27 cellular contexts compared by ENCODE assay signal in genomic region chr15:49164865-49165264, GRCh38.
"Had no signal": no experiment of that assay in that cellular context is flagged by ENCODE, and none has a peak within 500 bp of the region (broad histone marks: within the 10 kb centered on the region; RNA-seq: fewer than 3 reads in every experiment).

No MANE protein-coding gene starts in this region.

- DNase-seq: stimulated activated CD4-positive, alpha-beta T cell treated with anti-CD3 and anti-CD28 coated beads, Interleukin-2, amount 100 ng/mL, for 48 hours; stimulated activated CD4-positive, alpha-beta T cell treated with anti-CD3 and anti-CD28 coated beads, Interleukin-4, amount 100 ng/mL, for 1 hour; stimulated activated CD4-positive, alpha-beta T cell treated with anti-CD3 and anti-CD28 coated beads, Interleukin-4, amount 100 ng/mL, for 24 hours; stimulated activated CD4-positive, alpha-beta T cell treated with anti-CD3 and anti-CD28 coated beads, Interleukin-4, amount 100 ng/mL, for 4 hours; stimulated activated CD8-positive, alpha-beta memory T cell treated with anti-CD3 and anti-CD28 coated beads, Interleukin-4, amount 100 ng/mL, for 48 hours; stimulated activated naive B cell treated with anti-CD40 and anti-IgM and Interleukin-4, amounts not matched to agents 10 μg/mL and 1 μg/mL and 100 μg/mL, for 72 hours; stimulated activated naive CD4-positive, alpha-beta T cell; stimulated activated naive CD4-positive, alpha-beta T cell treated with Interleukin-2 at 50 U/mL for 16 hours; stimulated activated naive CD8-positive, alpha-beta T cell treated with anti-CD3 and anti-CD28 coated beads, Interleukin-15, amount 100 ng/mL, for 72 hours; stimulated activated naive CD8-positive, alpha-beta T cell treated with anti-CD3 and anti-CD28 coated beads, Interleukin-15, Interleukin-2, amounts not matched to agents 100 U/mL and 50 U/mL, for 24 hours; stomach; substantia nigra; testis; thyroid gland; tibial artery; transverse colon; trophoblast cell; upper lobe of left lung; upper lobe of right lung; uterus had no signal

- ATAC-seq: stimulated activated effector memory CD8-positive, alpha-beta T cell treated with anti-CD3 and anti-CD28 coated beads, Interleukin-12 subunit alpha, Interleukin-12 subunit beta, amount 100 ng/mL, for 72 hours; stimulated activated memory B cell treated with anti-CD40 and anti-IgM and Interleukin-4, amounts not matched to agents 10 μg/mL and 1 μg/mL and 100 μg/mL, for 72 hours; stimulated activated naive B cell treated with anti-CD40 and anti-IgM and Interleukin-4, amounts not matched to agents 10 μg/mL and 1 μg/mL and 100 μg/mL, for 72 hours; stimulated activated naive CD8-positive, alpha-beta T cell treated with anti-CD3 and anti-CD28 coated beads, Interleukin-15, amount 100 ng/mL, for 72 hours; stimulated activated naive CD8-positive, alpha-beta T cell treated with anti-CD3 and anti-CD28 coated beads, Interleukin-15, Interleukin-2, amounts not matched to agents 100 U/mL and 50 U/mL, for 24 hours; upper lobe of right lung had no signal

- H3K36me3 ChIP-seq: suprapubic skin, thoracic aorta, thyroid gland, uterus had no signal

- H3K4me3 ChIP-seq: stomach, suprapubic skin, testis, thoracic aorta, thyroid gland, tibial artery, tibial nerve, transverse colon, upper lobe of left lung, upper lobe of right lung, uterus, vagina had no signal

- H3K27me3 ChIP-seq: stomach, suprapubic skin, testis, thyroid gland, tibial artery, tibial nerve, transverse colon, upper lobe of left lung, upper lobe of right lung, uterus, vagina had no signal

- H3K9me3 ChIP-seq: stomach, suprapubic skin, testis, thoracic aorta, thyroid gland, tibial artery, tibial nerve, transverse colon, upper lobe of left lung, upper lobe of right lung, uterus, vagina had no signal

- H3K27ac ChIP-seq: stomach, suprapubic skin, testis, thoracic aorta, thyroid gland, tibial artery, tibial nerve, transverse colon, upper lobe of left lung, upper lobe of right lung, uterus, vagina had no signal

- FAIRE-seq: urothelium cell line had no signal

- H3K4me1 ChIP-seq: suprapubic skin, testis, upper lobe of right lung, uterus, vagina had no signal
